ENCODE assay signal across 1 cellular context in the genomic region with DNA sequence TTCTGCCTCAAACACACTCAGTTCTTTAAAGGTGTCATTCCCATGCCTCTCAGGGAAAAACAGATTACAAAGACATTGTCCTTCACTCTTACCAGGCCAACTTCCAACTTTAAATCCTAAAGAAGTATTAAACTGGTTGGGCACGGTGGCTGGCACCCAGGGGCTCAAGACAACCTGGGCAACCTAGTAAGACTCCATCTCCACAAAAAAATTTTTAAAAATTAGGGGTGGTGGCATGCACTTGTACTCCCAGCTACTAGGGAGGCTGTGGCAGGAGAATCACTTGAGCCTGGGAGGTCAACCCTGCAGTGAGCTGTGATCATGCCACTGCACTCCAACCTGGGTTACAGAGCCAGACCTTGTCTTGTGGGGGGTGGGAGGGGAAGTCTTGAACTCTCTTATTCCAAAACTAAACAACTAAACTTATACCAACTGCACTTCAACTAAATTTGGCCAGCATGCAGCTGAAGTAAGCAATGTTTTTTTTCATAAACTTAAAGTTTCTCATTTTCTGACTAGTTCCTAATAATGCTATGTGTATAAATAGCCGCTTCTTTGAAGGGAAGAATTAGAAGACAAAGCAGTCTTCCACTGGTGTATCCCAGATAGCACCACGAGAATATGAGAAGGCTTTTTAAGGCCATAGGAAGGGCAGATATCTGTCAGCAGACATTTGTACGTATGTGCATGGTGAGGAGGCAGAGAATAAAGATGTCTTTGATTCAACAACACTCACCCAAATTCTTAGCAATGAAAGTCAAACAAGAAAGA.
TF ChIP-seq lines count a peak whose summit lies in the region.

No MANE protein-coding gene starts in this region.

TF ChIP-seq in SK-N-SH, 30 proteins besides CTCF, POLR2A, EP300 and RAD21 (continued from another document):
- TF ChIP-seq, protein P1, sequence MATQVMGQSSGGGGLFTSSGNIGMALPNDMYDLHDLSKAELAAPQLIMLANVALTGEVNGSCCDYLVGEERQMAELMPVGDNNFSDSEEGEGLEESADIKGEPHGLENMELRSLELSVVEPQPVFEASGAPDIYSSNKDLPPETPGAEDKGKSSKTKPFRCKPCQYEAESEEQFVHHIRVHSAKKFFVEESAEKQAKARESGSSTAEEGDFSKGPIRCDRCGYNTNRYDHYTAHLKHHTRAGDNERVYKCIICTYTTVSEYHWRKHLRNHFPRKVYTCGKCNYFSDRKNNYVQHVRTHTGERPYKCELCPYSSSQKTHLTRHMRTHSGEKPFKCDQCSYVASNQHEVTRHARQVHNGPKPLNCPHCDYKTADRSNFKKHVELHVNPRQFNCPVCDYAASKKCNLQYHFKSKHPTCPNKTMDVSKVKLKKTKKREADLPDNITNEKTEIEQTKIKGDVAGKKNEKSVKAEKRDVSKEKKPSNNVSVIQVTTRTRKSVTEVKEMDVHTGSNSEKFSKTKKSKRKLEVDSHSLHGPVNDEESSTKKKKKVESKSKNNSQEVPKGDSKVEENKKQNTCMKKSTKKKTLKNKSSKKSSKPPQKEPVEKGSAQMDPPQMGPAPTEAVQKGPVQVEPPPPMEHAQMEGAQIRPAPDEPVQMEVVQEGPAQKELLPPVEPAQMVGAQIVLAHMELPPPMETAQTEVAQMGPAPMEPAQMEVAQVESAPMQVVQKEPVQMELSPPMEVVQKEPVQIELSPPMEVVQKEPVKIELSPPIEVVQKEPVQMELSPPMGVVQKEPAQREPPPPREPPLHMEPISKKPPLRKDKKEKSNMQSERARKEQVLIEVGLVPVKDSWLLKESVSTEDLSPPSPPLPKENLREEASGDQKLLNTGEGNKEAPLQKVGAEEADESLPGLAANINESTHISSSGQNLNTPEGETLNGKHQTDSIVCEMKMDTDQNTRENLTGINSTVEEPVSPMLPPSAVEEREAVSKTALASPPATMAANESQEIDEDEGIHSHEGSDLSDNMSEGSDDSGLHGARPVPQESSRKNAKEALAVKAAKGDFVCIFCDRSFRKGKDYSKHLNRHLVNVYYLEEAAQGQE (IDR thresholded peaks at IDR 0.05; ENCODE audit: low read depth, low read length) = no peak
- TF ChIP-seq IRF3 (IDR thresholded peaks at IDR 0.05; ENCODE audit: low read depth, low read length) (no peak), POLR2AphosphoS5 (IDR thresholded peaks at IDR 0.05; ENCODE audit: low read depth, low read length) (no peak), FOSL2 (IDR thresholded peaks at IDR 0.05; ENCODE audit: borderline replicate concordance, low read depth) (no peak), TAF1 (IDR thresholded peaks at IDR 0.05; ENCODE audit: borderline replicate concordance, low read depth, low read length) (no peak), GATA2 (CRISPR knock-in tag; IDR thresholded peaks at IDR 0.05) (no peak)
